ENCODE assay signal across 1 cellular context in the genomic region with DNA sequence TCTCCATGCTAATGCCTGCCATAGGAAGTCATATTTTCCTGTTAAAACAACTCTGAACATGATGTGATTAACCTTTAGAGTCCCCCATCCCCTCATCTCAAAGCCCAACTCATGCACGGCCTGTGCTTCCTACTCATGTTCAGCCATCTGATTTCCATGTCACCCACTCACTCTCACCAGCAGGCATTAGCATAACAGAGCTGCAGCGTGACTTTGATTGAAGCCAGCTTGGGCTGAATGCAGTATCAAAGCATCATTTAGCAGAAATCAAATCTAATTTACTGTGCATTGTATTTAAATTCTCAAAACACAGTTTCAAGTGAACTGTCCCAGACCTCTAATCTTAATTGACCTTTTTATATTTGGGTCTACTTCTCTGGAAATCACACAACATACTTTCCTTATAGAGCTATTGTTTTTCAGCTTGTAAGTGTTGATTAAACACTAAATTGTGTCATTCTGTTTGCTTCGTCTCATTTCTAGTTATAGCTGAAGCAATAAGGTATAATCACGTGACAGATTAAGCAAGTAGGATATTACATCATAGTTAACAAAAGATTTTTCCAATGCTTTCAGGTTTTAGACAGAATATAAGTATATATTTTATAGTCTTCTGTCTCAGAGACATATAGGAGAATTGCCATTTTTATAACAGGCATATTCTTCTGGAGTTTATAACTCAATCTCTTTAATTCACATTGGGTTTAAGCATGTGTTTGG.
TF ChIP-seq lines count a peak whose summit lies in the region.

No MANE protein-coding gene starts in this region.

TF ChIP-seq in SK-N-SH, 30 proteins besides CTCF, POLR2A, EP300 and RAD21 (continued from another document):
- TF ChIP-seq ZBTB33 (IDR thresholded peaks at IDR 0.05; ENCODE audit: borderline replicate concordance, low read depth) (no peak), GABPA (IDR thresholded peaks at IDR 0.05; ENCODE audit: low read depth) (no peak), FOXJ3 (CRISPR knock-in tag; IDR thresholded peaks at IDR 0.05) (0 out of 2 replicates have a peak, but pooled peaks have one; percentile 63), SMC3 (IDR thresholded peaks at IDR 0.05; ENCODE audit: low read depth, low read length) (no peak), RFX5 (IDR thresholded peaks at IDR 0.05; ENCODE audit: low read length) (no peak), RCOR1 (IDR thresholded peaks at IDR 0.05; ENCODE audit: low read length) (peak; percentile 72; the same call in 1 of the 2 replicates)
